ENCODE assay signal across 8 cellular contexts in the genomic region with DNA sequence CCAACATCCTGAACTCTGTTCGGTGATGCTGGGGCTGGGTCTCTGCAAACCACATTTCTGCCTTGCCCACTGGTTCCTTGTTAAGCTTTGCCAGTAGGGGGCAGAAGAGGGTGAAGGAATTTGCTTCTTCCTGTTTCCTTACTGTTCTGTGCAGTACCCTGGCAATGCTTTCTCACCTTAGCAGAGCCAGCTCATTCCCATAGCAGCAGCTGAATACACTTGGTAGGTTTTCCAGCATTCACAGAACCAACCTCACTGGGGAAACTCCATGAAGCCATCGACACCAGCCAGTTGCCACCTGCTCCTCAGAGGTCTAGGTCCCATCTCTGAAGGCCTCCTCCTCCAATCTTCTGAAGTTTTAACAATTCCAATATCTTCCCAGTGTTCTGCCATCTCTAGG.
A peak's percentile ranks its signal among the peaks of the same experiment; 100 is the strongest.
DNase-seq lines count a peak whose midpoint lies in the region; ATAC-seq and TF ChIP-seq lines count a peak whose summit lies in the region.

No MANE protein-coding gene starts in this region.

- no peaks in the 10 kb centered on the region for H3K36me3 ChIP-seq in suprapubic skin

- no peak overlapping the region for H3K4me3 ChIP-seq in suprapubic skin

- 58% methylated on average over 2 of the region's 2 CpGs for WGBS in suprapubic skin

- H3K27ac ChIP-seq in suprapubic skin = no peak overlapping the region

- H3K9me3 Mint-ChIP-seq in stimulated activated effector memory CD8-positive, alpha-beta T cell treated with anti-CD3 and anti-CD28 coated beads, Interleukin-12 subunit alpha, Interleukin-12 subunit beta, amount 100 ng/mL, for 72 hours = peaks cover 3% of the 10 kb centered on the region

- DNase-seq in CMK (ENCODE audit: low read depth) = peak; percentile 14
- peak; percentile 7 for DNase-seq in RKO (ENCODE audit: low spot score)
- peak; percentile 59 for DNase-seq in iPS DF 19.7 (ENCODE audit: low read depth, low spot score)
- no peak for DNase-seq in stimulated activated effector memory CD8-positive, alpha-beta T cell treated with anti-CD3 and anti-CD28 coated beads, Interleukin-12 subunit alpha, Interleukin-12 subunit beta, amount 100 ng/mL, for 72 hours (ENCODE audit: low spot score in 2 of 2)
- no peak for DNase-seq in COLO829 (ENCODE audit: low spot score)
- no peak for DNase-seq in suprapubic skin (ENCODE audit: low spot score in 2 of 2)

- H3K27me3 ChIP-seq in suprapubic skin = no peaks in the 10 kb centered on the region

- H3K27ac Mint-ChIP-seq in stimulated activated effector memory CD8-positive, alpha-beta T cell treated with anti-CD3 and anti-CD28 coated beads, Interleukin-12 subunit alpha, Interleukin-12 subunit beta, amount 100 ng/mL, for 72 hours = no peak overlapping the region

- ATAC-seq in GM18909 (IDR thresholded peaks at IDR 0.05; ENCODE audit: poor library complexity, unreplicated experiment) (peak; percentile 41), HG03378 (IDR thresholded peaks at IDR 0.05; ENCODE audit: unreplicated experiment) (peak; percentile 24)
- no peak for ATAC-seq in stimulated activated effector memory CD8-positive, alpha-beta T cell treated with anti-CD3 and anti-CD28 coated beads, Interleukin-12 subunit alpha, Interleukin-12 subunit beta, amount 100 ng/mL, for 72 hours

- H3K4me1 Mint-ChIP-seq in stimulated activated effector memory CD8-positive, alpha-beta T cell treated with anti-CD3 and anti-CD28 coated beads, Interleukin-12 subunit alpha, Interleukin-12 subunit beta, amount 100 ng/mL, for 72 hours = no peaks in the 10 kb centered on the region

- no peak overlapping the region for H3K4me3 Mint-ChIP-seq in stimulated activated effector memory CD8-positive, alpha-beta T cell treated with anti-CD3 and anti-CD28 coated beads, Interleukin-12 subunit alpha, Interleukin-12 subunit beta, amount 100 ng/mL, for 72 hours

- peaks cover 3% of the 10 kb centered on the region for H3K9me3 ChIP-seq in suprapubic skin

- no peaks in the 10 kb centered on the region for H3K36me3 Mint-ChIP-seq in stimulated activated effector memory CD8-positive, alpha-beta T cell treated with anti-CD3 and anti-CD28 coated beads, Interleukin-12 subunit alpha, Interleukin-12 subunit beta, amount 100 ng/mL, for 72 hours

- no peaks in the 10 kb centered on the region for H3K4me1 ChIP-seq in suprapubic skin

- no peak for TF ChIP-seq EP300 in suprapubic skin (IDR thresholded peaks at IDR 0.05)

- TF ChIP-seq CTCF in suprapubic skin (IDR thresholded peaks at IDR 0.05) = no peak

- no peak for TF ChIP-seq POLR2A in suprapubic skin (IDR thresholded peaks at IDR 0.05)

Comparison
In these comparisons a context has a peak if more than half of its experiments do, and no peak if none do; other contexts are left out.
1. DNase-seq: peak in CMK (single experiment), RKO (single experiment) and iPS DF 19.7 (single experiment); none in stimulated activated effector memory CD8-positive, alpha-beta T cell treated with anti-CD3 and anti-CD28 coated beads, Interleukin-12 subunit alpha, Interleukin-12 subunit beta, amount 100 ng/mL, for 72 hours (0 of 2), COLO829 (single experiment) and suprapubic skin (0 of 2).